Comparison of ENCODE assay signal across 9 cellular contexts in the genomic region with DNA sequence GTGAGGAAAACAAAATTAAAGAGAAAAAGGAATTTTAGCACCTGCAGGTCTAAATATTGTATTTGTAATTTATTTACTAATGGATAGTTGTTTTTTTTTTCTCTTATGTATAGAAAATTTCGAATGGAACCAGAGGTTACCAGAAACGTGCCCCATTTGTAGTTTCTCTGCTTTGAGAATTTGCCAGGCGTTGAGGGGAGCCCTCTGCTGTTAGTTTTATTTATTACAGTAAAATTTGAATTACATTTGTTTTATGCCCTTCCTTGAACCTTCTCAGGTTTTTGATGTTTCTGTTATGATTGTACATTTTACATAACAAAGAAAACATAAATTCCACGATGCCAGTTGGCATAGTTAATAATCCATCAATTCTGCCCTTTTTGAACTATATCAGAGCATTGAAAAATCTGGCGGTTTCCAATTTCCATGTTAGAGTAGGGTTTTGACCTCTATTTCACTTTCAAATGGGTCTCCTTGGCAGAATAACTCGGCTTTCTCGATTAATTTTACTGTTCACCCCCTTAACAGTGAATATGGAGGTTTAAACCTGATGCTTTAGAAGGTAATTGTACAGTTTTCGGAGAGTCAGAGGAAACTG. TPM values are rescaled to one million over a fixed set of nuclear protein-coding genes. Genes with fewer than 3 reads are reported as not detected.
DNase-seq lines count a peak whose midpoint lies in the region; ATAC-seq and TF ChIP-seq lines count a peak whose summit lies in the region.
"Had no signal": no experiment of that assay in that cellular context is flagged by ENCODE, and none has a peak within 500 bp of the region (broad histone marks: within the 10 kb centered on the region; RNA-seq: fewer than 3 reads in every experiment).

No MANE protein-coding gene starts in this region.

- ATAC-seq in Panc1, result peak; percentile 56; the same call in 1 of the 2 replicates
- no peak for ATAC-seq in gastrocnemius medialis
- ATAC-seq in GM21737 (IDR thresholded peaks at IDR 0.05; ENCODE audit: unreplicated experiment), result no peak
- ATAC-seq in HG03039 (IDR thresholded peaks at IDR 0.05; ENCODE audit: unreplicated experiment), result no peak

- POLR2A ChIA-PET in Panc1 (lab: Charles Lee), result no interaction called here

- in situ Hi-C loops in Panc1 (cut with HindIII; ENCODE audit: low pct_unique_long_range_greater_than_20kb, low sequenced_read_pairs) (no loop called here), gastrocnemius medialis (cut with MboI; ENCODE audit: low sequenced_read_pairs in 4 of 4) (loop anchor here in 1 of 4 donors (10.0 kb wide), 1 partner anchor 137 kb away; no protein-coding TSS in a partner anchor)

- no peak overlapping the region for H2AFZ ChIP-seq in fibroblast of lung (ENCODE audit: low read length)

- H3K4me1 ChIP-seq in Panc1 (ENCODE audit: control insufficient read depth, insufficient read depth, low read length) (no peaks in the 10 kb centered on the region), fibroblast of lung (ENCODE audit: control insufficient read depth, extremely low read depth, insufficient read depth, low read length) (peaks cover 4% of the 10 kb centered on the region), gastrocnemius medialis (no peaks in the 10 kb centered on the region)

- peak; percentile 44 for DNase-seq in CD1c-positive myeloid dendritic cell (ENCODE audit: extremely low spot score)
- peak; percentile 47 for DNase-seq in HCEC 1CT
- peak; percentile 25 for DNase-seq in Panc1 (ENCODE audit: low read depth, low spot score)
- peak in 1 of 2 donors; percentile 66 for DNase-seq in fibroblast of lung (ENCODE audit: low read depth in 2 of 2)
- no peak for DNase-seq in gastrocnemius medialis
- no peak for DNase-seq in activated effector memory CD4-positive, alpha-beta T cell treated with anti-CD3 and anti-CD28 coated beads, Interleukin-2, amount 50 U/mL, for 16 hours

- intact Hi-C loops in Panc1 (cut with micrococcal nuclease; ENCODE audit: unreplicated experiment) (loop anchor here (1.0 kb wide), 1 partner anchor 132 kb away; no protein-coding TSS in a partner anchor), gastrocnemius medialis (cut with DNase I; ENCODE audit: low total_unique reads) (loop anchor here (1.0 kb wide), 1 partner anchor 132 kb away; no protein-coding TSS in a partner anchor)

- H3K36me3 ChIP-seq in Panc1 (ENCODE audit: control insufficient read depth, insufficient read depth, low read length) (no peaks in the 10 kb centered on the region), fibroblast of lung (ENCODE audit: control insufficient read depth, insufficient read depth, low read length) (no peaks in the 10 kb centered on the region), gastrocnemius medialis (no peaks in the 10 kb centered on the region)

- peak; percentile 84; the same call in 1 of the 2 replicates for TF ChIP-seq CTCF in Panc1 (IDR thresholded peaks at IDR 0.05)
- TF ChIP-seq CTCF in fibroblast of lung (conservative IDR thresholded peaks at IDR 0.05 in 1 of 2, IDR thresholded peaks at IDR 0.05 in 1 of 2; ENCODE audit: low read depth in 1 of 2, low read length in 2 of 2), result peak; percentile 58 to 59
- peak; percentile 36 to 71 (median 41) for TF ChIP-seq CTCF in gastrocnemius medialis (IDR thresholded peaks at IDR 0.05 in 4 of 5, conservative IDR thresholded peaks at IDR 0.05 in 1 of 5)

- H3K9ac ChIP-seq in fibroblast of lung (ENCODE audit: insufficient read depth, low read length), result no peak overlapping the region

- no peak overlapping the region for H3K4me2 ChIP-seq in fibroblast of lung (ENCODE audit: extremely low read depth, insufficient read depth, low read length)

- H3K79me2 ChIP-seq in fibroblast of lung (ENCODE audit: control insufficient read depth, insufficient read depth, low read length), result no peaks in the 10 kb centered on the region

- H3K27me3 ChIP-seq in Panc1 (ENCODE audit: control insufficient read depth, insufficient read depth, low read length) (no peaks in the 10 kb centered on the region), fibroblast of lung (ENCODE audit: control insufficient read depth, insufficient read depth, low read length) (no peaks in the 10 kb centered on the region), gastrocnemius medialis (no peaks in the 10 kb centered on the region)

- H3K27ac ChIP-seq in Panc1 (ENCODE audit: low read length) (peak overlapping the region; percentile 19; the same call in 1 of the 2 replicates), fibroblast of lung (ENCODE audit: insufficient read depth, low read length) (no peak overlapping the region), gastrocnemius medialis (no peak overlapping the region)
- H3K27ac ChIP-seq: epithelial cell of prostate had no signal

- CTCF ChIA-PET in Panc1 (lab: Charles Lee), result interaction anchor here (1.0 to 1.2 kb wide), 2 partner anchors 132 kb away, joined by 8 to 19 read pairs; no protein-coding TSS in a partner anchor

- H3K4me3 ChIP-seq in Panc1 (ENCODE audit: low read depth in 2 of 2, low read length in 2 of 2) (no peak overlapping the region), fibroblast of lung (replicated peaks in 1 of 4; ENCODE audit: control extremely low read depth in 1 of 4, insufficient read depth in 1 of 4, low read depth in 3 of 4, low read length in 4 of 4) (no peak overlapping the region), gastrocnemius medialis (peak overlapping the region in 1 of 4 donors; percentile 10)

- no peak for TF ChIP-seq POLR2A in gastrocnemius medialis (IDR thresholded peaks at IDR 0.05)

- no peaks in the 10 kb centered on the region for H3K9me3 ChIP-seq in Panc1 (ENCODE audit: control insufficient read depth, insufficient read depth, low read depth, low read length)
- no peaks in the 10 kb centered on the region for H3K9me3 ChIP-seq in fibroblast of lung (ENCODE audit: control insufficient read depth, insufficient read depth, low read depth, low read length)
- no peaks in the 10 kb centered on the region for H3K9me3 ChIP-seq in gastrocnemius medialis

- H4K20me1 ChIP-seq in fibroblast of lung (ENCODE audit: control insufficient read depth, extremely low read depth, insufficient read depth, low read length), result no peaks in the 10 kb centered on the region

- BruUV-seq in Panc1 (replicated peaks; lab: Mats Ljungman, UMichigan), result no TSS peak

RNA-seq across cellular contexts. Expression of a gene that starts 35.1 kb away (rescaled TPM):
- not detected for total RNA-seq in Panc1 (2021; ENCODE audit: unreplicated experiment)
- not detected for polyA plus RNA-seq in Panc1 (2012; ENCODE audit: insufficient read length)
- total RNA-seq in fibroblast of lung, result not detected in 2 replicates
- polyA plus RNA-seq in fibroblast of lung, result not detected in 2 replicates
- polyA plus RNA-seq in fibroblast of lung (2012), result not detected in 2 replicates
- not detected in 2 replicates for polyA minus RNA-seq in fibroblast of lung (ENCODE audit: low replicate concordance)
- total RNA-seq in gastrocnemius medialis, result not detected

RNA-seq across cellular contexts. Expression of a gene that starts 57.7 kb away (rescaled TPM):
- 11.9 TPM for total RNA-seq in Panc1 (2021; ENCODE audit: unreplicated experiment)
- polyA plus RNA-seq in Panc1 (2012; ENCODE audit: insufficient read length), result 7.5 TPM
- 494 and 636 TPM in 2 replicates for total RNA-seq in fibroblast of lung
- 183 and 662 TPM in 2 replicates for polyA plus RNA-seq in fibroblast of lung
- polyA plus RNA-seq in fibroblast of lung (2012), result 153 and 500 TPM in 2 replicates
- 336 and 720 TPM in 2 replicates for polyA minus RNA-seq in fibroblast of lung (ENCODE audit: low replicate concordance)
- 10 to 100 TPM in 1 of 4 donors, 1 to 10 TPM in 3; 4.4 to 19.1 (median 7.4) TPM for total RNA-seq in gastrocnemius medialis

Comparison
In these comparisons a context has a peak if more than half of its experiments do, and no peak if none do; other contexts are left out.
1. DNase-seq: peak in CD1c-positive myeloid dendritic cell (single experiment), HCEC 1CT (single experiment) and Panc1 (single experiment); none in gastrocnemius medialis (0 of 2) and activated effector memory CD4-positive, alpha-beta T cell treated with anti-CD3 and anti-CD28 coated beads, Interleukin-2, amount 50 U/mL, for 16 hours (single experiment).
2. RNA of a gene that starts 57.7 kb away (total RNA-seq): 494 to 636 TPM in fibroblast of lung; 11.9 TPM in Panc1 (single experiment) and 4.4 to 19.1 TPM in gastrocnemius medialis; every median in the first group is over 10 times any median in the second.
3. Peak in every context shown above with its lines, with median percentiles within 50 percentile points of each other: CTCF ChIP-seq.